In the genomic region with DNA sequence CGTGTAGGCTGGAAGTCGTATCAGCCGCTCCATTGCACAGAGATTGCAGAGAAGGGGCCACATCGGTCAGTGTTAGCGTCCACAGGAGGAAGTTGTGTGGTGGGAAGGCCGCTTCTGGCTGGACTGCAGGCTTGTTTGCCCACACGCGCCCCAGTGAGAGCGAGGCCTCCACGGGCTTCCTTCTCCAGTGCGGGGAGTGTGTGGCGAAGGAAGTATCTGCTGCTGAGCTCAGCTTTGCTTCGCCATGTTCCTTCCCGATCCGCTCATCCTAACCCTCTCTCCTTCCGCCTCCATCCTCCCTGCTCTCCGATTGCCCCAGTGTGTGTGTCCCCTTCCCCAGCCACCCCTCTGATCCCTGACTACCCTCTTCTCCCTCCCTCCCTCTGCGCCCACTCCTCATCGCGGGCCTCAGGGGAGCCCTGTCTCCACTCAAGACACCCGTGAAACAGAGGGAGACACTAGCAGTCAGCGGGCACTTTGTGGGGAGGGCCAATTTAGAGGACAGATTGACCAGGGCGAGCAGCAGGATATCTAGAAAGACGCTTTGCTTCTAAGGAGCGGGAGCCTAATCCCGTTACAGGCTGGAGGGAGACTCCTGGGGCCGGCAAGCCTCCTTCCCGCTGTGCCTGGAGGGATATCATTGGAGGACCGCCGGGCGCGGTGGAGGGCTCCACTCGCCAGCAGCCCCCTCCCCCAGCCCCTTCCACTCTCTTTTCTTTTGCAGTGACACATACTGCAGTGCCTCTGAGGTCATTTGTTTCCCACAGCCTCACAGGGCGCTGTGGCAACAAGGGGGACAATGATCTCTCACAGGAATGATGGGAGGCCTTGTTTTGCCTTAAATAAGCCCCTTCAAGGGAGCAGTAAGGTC, we compare ENCODE assay signal across 8 cellular contexts.
DNase-seq lines count a peak whose midpoint lies in the region; ATAC-seq and FAIRE-seq lines count a peak whose summit lies in the region.

No MANE protein-coding gene starts in this region.

- DNase-seq in NCI-H69 (lab: John Stamatoyannopoulos, UW) (peak; percentile 18), midbrain (lab: John Stamatoyannopoulos, UW) (peak; percentile 48), GM19239 (ENCODE audit: insufficient read length, low spot score) (no peak), NCI-H510A (lab: John Stamatoyannopoulos, UW) (no peak)
- no peak for DNase-seq in activated CD4-positive, alpha-beta T cell treated with anti-CD3 and anti-CD28 coated beads for 1 hour

- no peak for FAIRE-seq in GM19239 (lab: Jason Lieb, UNC)

- H3K4me1 ChIP-seq in esophagus (ENCODE audit: control insufficient read depth in 2 of 2, insufficient read depth in 2 of 2, low read length in 1 of 2) (peaks cover 0 to 4% of the 10 kb centered on the region in 2 donors), thymus (ENCODE audit: control insufficient read depth, insufficient read depth, low read length) (peaks cover 3% of the 10 kb centered on the region)

- H3K36me3 ChIP-seq in esophagus (ENCODE audit: control insufficient read depth in 2 of 2, insufficient read depth in 2 of 2, low read length in 1 of 2) (no peaks in the 10 kb centered on the region), thymus (ENCODE audit: control insufficient read depth, insufficient read depth) (no peaks in the 10 kb centered on the region)

- H3K27ac ChIP-seq in esophagus (ENCODE audit: low read depth in 2 of 2, low read length in 1 of 2) (peak overlapping the region; percentile 29 to 35), thymus (ENCODE audit: low read depth) (peak overlapping the region; percentile 58)

- H3K27me3 ChIP-seq in esophagus (ENCODE audit: control insufficient read depth in 1 of 2, insufficient read depth in 2 of 2, low read length in 2 of 2) (no peaks in the 10 kb centered on the region), thymus (ENCODE audit: control insufficient read depth, insufficient read depth) (no peaks in the 10 kb centered on the region)

- ATAC-seq in GM19395 (IDR thresholded peaks at IDR 0.05; ENCODE audit: unreplicated experiment), result no peak

- H3K4me3 ChIP-seq in esophagus (ENCODE audit: low read depth in 1 of 2, low read length in 2 of 2), result no peak overlapping the region
- H3K4me3 ChIP-seq in thymus (ENCODE audit: low read length), result no peak overlapping the region

- WGBS in esophagus, 2 donors, result 83 to 85% methylated on average over 34 of the region's 34 CpGs
- WGBS in thymus, result 95% methylated on average over 34 of the region's 34 CpGs

- H3K9me3 ChIP-seq in esophagus (ENCODE audit: control insufficient read depth in 2 of 2, insufficient read depth in 1 of 2, low read depth in 1 of 2, low read length in 1 of 2), result peaks cover 0 to 3% of the 10 kb centered on the region in 2 donors
- H3K9me3 ChIP-seq in thymus (ENCODE audit: control insufficient read depth), result no peaks in the 10 kb centered on the region

Comparison
In these comparisons a context has a peak if more than half of its experiments do, and no peak if none do; other contexts are left out.
1. DNase-seq: peak in NCI-H69 (single experiment) and midbrain (single experiment); none in GM19239 (single experiment), activated CD4-positive, alpha-beta T cell treated with anti-CD3 and anti-CD28 coated beads for 1 hour (single experiment) and NCI-H510A (single experiment).